In the genomic region with DNA sequence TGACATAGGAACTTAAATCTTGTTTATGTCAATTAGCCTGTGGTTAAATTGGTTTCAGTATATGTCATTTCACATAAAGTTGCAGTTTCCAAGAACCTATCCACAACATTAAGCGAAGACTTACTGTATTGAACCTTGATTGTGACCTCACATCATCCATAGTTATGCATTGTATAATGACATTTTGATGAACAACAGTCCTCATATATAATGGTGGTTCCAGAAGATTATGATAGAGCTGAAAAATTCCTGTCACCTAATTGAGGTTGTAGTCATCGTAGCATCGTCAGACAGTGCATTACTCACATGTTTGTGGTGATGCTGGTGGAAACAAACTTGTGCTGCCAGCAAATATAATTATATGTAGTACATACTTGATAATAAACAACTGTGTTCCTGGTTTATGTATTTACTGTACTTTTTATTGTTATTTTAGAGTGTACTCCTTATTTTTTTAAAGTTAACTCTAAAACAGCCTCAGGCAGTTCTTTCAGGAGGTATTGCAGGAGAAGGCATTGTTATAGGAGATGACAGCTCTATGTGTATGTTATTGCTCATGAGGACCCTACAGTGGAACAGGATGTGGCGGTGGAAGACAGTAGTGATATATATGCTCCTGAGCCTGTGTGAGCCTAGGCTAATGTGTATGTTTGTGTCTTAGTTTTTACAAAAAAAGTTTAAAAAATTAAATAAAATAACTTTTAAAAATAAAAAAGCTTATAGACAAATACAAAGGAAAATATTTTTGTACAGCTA, we compare ENCODE assay signal across 1 cellular context.
TF ChIP-seq lines count a peak whose summit lies in the region.

No MANE protein-coding gene starts in this region.

TF ChIP-seq in SK-N-SH, 30 proteins besides CTCF, POLR2A, EP300 and RAD21 (continued from another document):
- TF ChIP-seq ZBTB33 (IDR thresholded peaks at IDR 0.05; ENCODE audit: borderline replicate concordance, low read depth) (no peak), MEF2A (IDR thresholded peaks at IDR 0.05; ENCODE audit: borderline replicate concordance, low read depth) (no peak), TEAD4 (IDR thresholded peaks at IDR 0.05; ENCODE audit: borderline replicate concordance, insufficient read depth) (no peak)
